8 cellular contexts compared by ENCODE assay signal in the genomic region with DNA sequence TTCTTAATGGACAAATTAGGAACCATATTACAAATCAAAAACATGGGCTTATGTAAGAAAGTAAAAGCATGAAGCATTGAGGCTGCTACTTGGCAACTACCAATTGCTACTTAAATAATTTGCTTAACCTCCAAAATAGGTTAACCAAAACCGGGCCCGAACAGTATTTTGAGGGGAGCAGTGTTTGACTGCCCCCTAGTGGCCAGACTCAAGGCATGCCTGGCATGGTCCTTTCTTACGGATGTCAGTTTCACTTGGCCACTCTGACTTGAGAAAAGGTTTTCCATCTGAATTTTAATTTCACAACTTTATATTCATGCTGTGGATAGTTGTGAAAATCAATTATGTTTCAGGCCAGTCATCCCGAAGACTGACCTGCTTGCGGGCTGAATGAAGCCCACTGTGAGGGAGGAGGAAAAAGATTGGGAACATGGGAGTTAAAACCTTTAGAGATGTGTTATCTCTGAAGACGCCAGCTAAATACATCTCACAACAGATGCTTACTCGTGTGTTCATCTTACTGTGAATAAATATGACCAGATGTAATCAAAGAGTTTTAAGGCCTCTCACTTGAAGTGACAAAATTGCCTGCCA. TPM values are rescaled to one million over a fixed set of nuclear protein-coding genes. Genes with fewer than 3 reads are reported as not detected.
A peak's percentile ranks its signal among the peaks of the same experiment; 100 is the strongest.
DNase-seq lines count a peak whose midpoint lies in the region; ATAC-seq and TF ChIP-seq lines count a peak whose summit lies in the region.

No MANE protein-coding gene starts in this region.

- H3K27ac ChIP-seq in KMS-11 (no peak overlapping the region), left ventricle myocardium inferior (replicated peaks) (no peak overlapping the region)

- H3K4me3 ChIP-seq in KMS-11 (IDR thresholded peaks at IDR 0.05; ENCODE audit: insufficient read depth, low read depth, low read length) = no peak overlapping the region
- no peak overlapping the region for H3K4me3 ChIP-seq in left ventricle myocardium inferior

- no peak overlapping the region for H3K27ac Mint-ChIP-seq in activated naive CD8-positive, alpha-beta T cell treated with anti-CD3 and anti-CD28 coated beads, Interleukin-2, amount 10 ng/mL, durations not matched to agents 7 days and 5 days

- H3K27me3 ChIP-seq in KMS-11 (ENCODE audit: insufficient read depth, low read depth) (no peaks in the 10 kb centered on the region), left ventricle myocardium inferior (ENCODE audit: low read depth) (peaks cover 23% of the 10 kb centered on the region)

- no peak overlapping the region for H3K9ac ChIP-seq in KMS-11

- H4K20me1 ChIP-seq in KMS-11 (ENCODE audit: insufficient read depth) = no peaks in the 10 kb centered on the region

- 0 out of 2 replicates have a peak overlapping the region, but pooled peaks have one; percentile 16 for H3K4me2 ChIP-seq in KMS-11

- H3K4me1 ChIP-seq in KMS-11 (ENCODE audit: low read depth, poor library complexity, severe bottlenecking) (peaks cover 4% of the 10 kb centered on the region), left ventricle myocardium inferior (no peaks in the 10 kb centered on the region)

- DNase-seq in EH (ENCODE audit: low read depth) (peak; percentile 75), SK-N-DZ (ENCODE audit: low spot score) (peak; percentile 68), left ventricle myocardium inferior (peak; percentile 45), retina (peak; percentile 76), epidermal melanocyte (ENCODE audit: insufficient read length, low spot score) (no peak)
- DNase-seq in activated naive CD8-positive, alpha-beta T cell treated with anti-CD3 and anti-CD28 coated beads, Interleukin-2, amount 10 ng/mL, durations not matched to agents 7 days and 5 days = peak; percentile 49

- POLR2A ChIA-PET in activated naive CD8-positive, alpha-beta T cell treated with anti-CD3 and anti-CD28 coated beads, Interleukin-2, amount 10 ng/mL, durations not matched to agents 7 days and 5 days (lab: Charles Lee) = no interaction called here

- H3K9me3 ChIP-seq in left ventricle myocardium inferior (replicated peaks) = no peaks in the 10 kb centered on the region

- peaks cover 7% of the 10 kb centered on the region for H3K27me3 Mint-ChIP-seq in activated naive CD8-positive, alpha-beta T cell treated with anti-CD3 and anti-CD28 coated beads, Interleukin-2, amount 10 ng/mL, durations not matched to agents 7 days and 5 days

- intact Hi-C loops in left ventricle myocardium inferior (cut with micrococcal nuclease) = loop anchor here (5.0 kb wide), 1 partner anchor 315 kb away; no protein-coding TSS in a partner anchor

- ATAC-seq in GM21528 (IDR thresholded peaks at IDR 0.05; ENCODE audit: low FRiP score, unreplicated experiment) = peak; percentile 96
- peak; percentile 68 for ATAC-seq in activated naive CD8-positive, alpha-beta T cell treated with anti-CD3 and anti-CD28 coated beads, Interleukin-2, amount 10 ng/mL, durations not matched to agents 7 days and 5 days (ENCODE audit: low read depth)

- no peaks in the 10 kb centered on the region for H3K9me3 Mint-ChIP-seq in activated naive CD8-positive, alpha-beta T cell treated with anti-CD3 and anti-CD28 coated beads, Interleukin-2, amount 10 ng/mL, durations not matched to agents 7 days and 5 days

- H3K36me3 ChIP-seq in KMS-11 (ENCODE audit: insufficient read depth) = no peaks in the 10 kb centered on the region
- no peaks in the 10 kb centered on the region for H3K36me3 ChIP-seq in left ventricle myocardium inferior

- H3K4me3 Mint-ChIP-seq in activated naive CD8-positive, alpha-beta T cell treated with anti-CD3 and anti-CD28 coated beads, Interleukin-2, amount 10 ng/mL, durations not matched to agents 7 days and 5 days = peak overlapping the region; percentile 62

- peak overlapping the region; percentile 44; the same call in 1 of the 2 replicates for H2AFZ ChIP-seq in KMS-11 (ENCODE audit: low read depth)

- TF ChIP-seq CTCF in KMS-11 (conservative IDR thresholded peaks at IDR 0.05; ENCODE audit: low read depth, low read length) (peak; percentile 91), left ventricle myocardium inferior (IDR thresholded peaks at IDR 0.05; ENCODE audit: borderline replicate concordance) (peak; percentile 99)

- no peaks in the 10 kb centered on the region for H3K79me2 ChIP-seq in KMS-11 (ENCODE audit: insufficient read depth, low read depth)

- H3K4me1 Mint-ChIP-seq in activated naive CD8-positive, alpha-beta T cell treated with anti-CD3 and anti-CD28 coated beads, Interleukin-2, amount 10 ng/mL, durations not matched to agents 7 days and 5 days = peaks cover 3% of the 10 kb centered on the region

- H3K36me3 Mint-ChIP-seq in activated naive CD8-positive, alpha-beta T cell treated with anti-CD3 and anti-CD28 coated beads, Interleukin-2, amount 10 ng/mL, durations not matched to agents 7 days and 5 days = no peaks in the 10 kb centered on the region

RNA-seq across cellular contexts. Expression of a gene that starts 2.9 kb away (rescaled TPM):
- not detected in 2 replicates for polyA plus RNA-seq in SK-N-DZ (2014; cell fraction: cytosol; rRNA removed)
- polyA plus RNA-seq in SK-N-DZ (2014; cell fraction: nucleus; rRNA removed) = not detected in 2 replicates
- total RNA-seq in activated naive CD8-positive, alpha-beta T cell treated with anti-CD3 and anti-CD28 coated beads, Interleukin-2, amount 10 ng/mL, durations not matched to agents 7 days and 5 days = not detected
- not detected for total RNA-seq in left ventricle myocardium inferior
